In the genomic region with DNA sequence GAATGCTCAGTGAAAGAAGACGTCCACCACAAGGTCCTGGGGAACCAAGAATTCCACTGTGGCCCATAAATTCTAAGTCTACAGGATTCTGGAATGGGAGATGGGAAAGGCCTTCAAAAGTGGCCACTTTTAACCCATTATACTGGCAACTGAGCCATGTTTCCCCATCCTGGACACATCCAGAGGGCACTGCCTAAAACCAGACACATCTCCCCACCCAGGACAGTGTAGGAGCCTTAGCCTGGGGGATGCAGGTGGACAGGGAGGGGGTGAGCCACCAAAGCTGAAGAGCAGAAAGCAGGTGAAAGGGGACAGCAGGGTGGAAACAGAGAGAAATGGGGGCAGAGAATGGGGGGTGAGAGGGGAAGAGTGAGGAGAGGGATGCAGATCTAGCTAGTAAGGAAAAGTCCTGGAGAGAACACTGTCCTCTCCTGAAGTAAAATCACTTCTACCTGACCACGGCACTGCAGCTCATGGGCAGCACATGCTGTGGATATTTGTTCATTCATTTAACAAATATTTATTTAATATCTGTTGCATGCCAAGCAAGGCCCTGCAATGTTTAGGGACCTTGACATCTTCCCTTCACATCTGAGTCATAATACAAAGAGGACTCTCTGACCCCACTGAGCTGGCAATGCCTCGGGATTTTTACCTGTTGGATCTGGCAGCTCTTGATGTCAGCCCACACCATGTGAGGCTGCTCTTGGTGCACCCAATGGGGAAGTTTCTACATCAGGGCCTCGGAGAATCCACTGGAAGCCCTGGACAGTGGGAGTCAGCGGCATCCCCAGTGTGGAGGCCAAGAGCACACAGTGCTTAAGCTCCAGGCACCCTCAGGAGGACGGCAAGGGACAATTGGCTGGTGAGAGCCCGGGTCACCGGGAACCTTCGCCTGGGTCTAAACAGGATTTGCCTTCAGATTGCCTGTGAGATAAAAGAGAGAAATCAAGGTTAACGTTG, we compare ENCODE assay signal across 1 cellular context.
TF ChIP-seq lines count a peak whose summit lies in the region.
"Not testable (repeated sequence)": the region's sequence is repeated elsewhere in the genome, so short reads cannot be mapped to it uniquely, and the experiment has no call there.

No MANE protein-coding gene starts in this region.

TF ChIP-seq in HepG2, 621 proteins besides CTCF, POLR2A, EP300 and RAD21 (continued from another document and continues in another):
- peak; percentile 18; the same call in 1 of the 2 replicates for TF ChIP-seq ZNF281 (CRISPR knock-in tag; IDR thresholded peaks at IDR 0.05; ENCODE audit: borderline replicate concordance)
- peak; percentile 98 for TF ChIP-seq ZGPAT (CRISPR knock-in tag; IDR thresholded peaks at IDR 0.05)
- peak; percentile 81; the same call in 1 of the 2 replicates for TF ChIP-seq GLI4 (CRISPR knock-in tag; IDR thresholded peaks at IDR 0.05; ENCODE audit: borderline replicate concordance)
- TF ChIP-seq ATAD3A (CRISPR knock-in tag; IDR thresholded peaks at IDR 0.05): peak; percentile 78; the same call in 1 of the 2 replicates
- peak; percentile 41; the same call in 1 of the 2 replicates for TF ChIP-seq KDM4B (CRISPR knock-in tag; IDR thresholded peaks at IDR 0.05)
- peak; percentile 76 to 86; a peak in 3 of 4 replicates for TF ChIP-seq NR2F1 (CRISPR knock-in tag; IDR thresholded peaks at IDR 0.05)
- peak; percentile 69; the same call in 1 of the 2 replicates for TF ChIP-seq REPIN1 (CRISPR knock-in tag; IDR thresholded peaks at IDR 0.05; ENCODE audit: borderline replicate concordance, low read depth)
- not testable (repeated sequence) for TF ChIP-seq TCF12 (IDR thresholded peaks at IDR 0.05)
- TF ChIP-seq TCF12 (CRISPR knock-in tag; IDR thresholded peaks at IDR 0.05): 0 out of 2 replicates have a peak, but pooled peaks have one; percentile 33
- peak; percentile 92 for TF ChIP-seq ZNF550 (CRISPR knock-in tag; IDR thresholded peaks at IDR 0.05; ENCODE audit: borderline replicate concordance)
- 0 out of 2 replicates have a peak, but pooled peaks have one; percentile 87 for TF ChIP-seq ZNF713 (CRISPR knock-in tag; IDR thresholded peaks at IDR 0.05)
- TF ChIP-seq, protein P1, sequence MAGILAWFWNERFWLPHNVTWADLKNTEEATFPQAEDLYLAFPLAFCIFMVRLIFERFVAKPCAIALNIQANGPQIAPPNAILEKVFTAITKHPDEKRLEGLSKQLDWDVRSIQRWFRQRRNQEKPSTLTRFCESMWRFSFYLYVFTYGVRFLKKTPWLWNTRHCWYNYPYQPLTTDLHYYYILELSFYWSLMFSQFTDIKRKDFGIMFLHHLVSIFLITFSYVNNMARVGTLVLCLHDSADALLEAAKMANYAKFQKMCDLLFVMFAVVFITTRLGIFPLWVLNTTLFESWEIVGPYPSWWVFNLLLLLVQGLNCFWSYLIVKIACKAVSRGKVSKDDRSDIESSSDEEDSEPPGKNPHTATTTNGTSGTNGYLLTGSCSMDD (CRISPR knock-in tag; IDR thresholded peaks at IDR 0.05): peak; percentile 79; the same call in 1 of the 2 replicates
- peak; percentile 52 for TF ChIP-seq GABPB1 (CRISPR knock-in tag; IDR thresholded peaks at IDR 0.05)
- peak; percentile 81 for TF ChIP-seq ZBTB21 (CRISPR knock-in tag; IDR thresholded peaks at IDR 0.05)
- peak; percentile 46; the same call in 1 of the 2 replicates for TF ChIP-seq ZSCAN5A (CRISPR knock-in tag; IDR thresholded peaks at IDR 0.05; ENCODE audit: borderline replicate concordance)
- TF ChIP-seq ARNT2 (CRISPR knock-in tag; IDR thresholded peaks at IDR 0.05; ENCODE audit: low read depth): 0 out of 2 replicates have a peak, but pooled peaks have one; percentile 39
- TF ChIP-seq STAT6 (CRISPR knock-in tag; IDR thresholded peaks at IDR 0.05; ENCODE audit: borderline replicate concordance): peak; percentile 85
- TF ChIP-seq TEAD3 (CRISPR knock-in tag; optimal IDR thresholded peaks at IDR 0.05; ENCODE audit: borderline replicate concordance): peak; percentile 97
- peak; percentile 36; the same call in 1 of the 2 replicates for TF ChIP-seq RERE (CRISPR knock-in tag; IDR thresholded peaks at IDR 0.05; ENCODE audit: low read depth)
- peak; percentile 66; the same call in 1 of the 2 replicates for TF ChIP-seq ZSCAN21 (CRISPR knock-in tag; IDR thresholded peaks at IDR 0.05; ENCODE audit: borderline replicate concordance)
- peak; percentile 80; the same call in 1 of the 2 replicates for TF ChIP-seq SNAPC4 (CRISPR knock-in tag; IDR thresholded peaks at IDR 0.05)
- TF ChIP-seq RCOR2 (CRISPR knock-in tag; IDR thresholded peaks at IDR 0.05): peak; percentile 70; the same call in 1 of the 2 replicates
- 0 out of 2 replicates have a peak, but pooled peaks have one; percentile 60 for TF ChIP-seq ZNF576 (CRISPR knock-in tag; IDR thresholded peaks at IDR 0.05)
- TF ChIP-seq ZSCAN9 (CRISPR knock-in tag; IDR thresholded peaks at IDR 0.05; ENCODE audit: borderline replicate concordance): peak; percentile 94
- peak; percentile 80; the same call in 1 of the 2 replicates for TF ChIP-seq ZNF136 (CRISPR knock-in tag; IDR thresholded peaks at IDR 0.05; ENCODE audit: low read depth)
- TF ChIP-seq ARNTL (CRISPR knock-in tag; IDR thresholded peaks at IDR 0.05): peak; percentile 62; the same call in 1 of the 2 replicates
- TF ChIP-seq KLF11 (CRISPR knock-in tag; IDR thresholded peaks at IDR 0.05): peak; percentile 93
- TF ChIP-seq MTA1 (CRISPR knock-in tag; IDR thresholded peaks at IDR 0.05; ENCODE audit: borderline replicate concordance): peak; percentile 70; the same call in 1 of the 2 replicates
